In the genomic region with DNA sequence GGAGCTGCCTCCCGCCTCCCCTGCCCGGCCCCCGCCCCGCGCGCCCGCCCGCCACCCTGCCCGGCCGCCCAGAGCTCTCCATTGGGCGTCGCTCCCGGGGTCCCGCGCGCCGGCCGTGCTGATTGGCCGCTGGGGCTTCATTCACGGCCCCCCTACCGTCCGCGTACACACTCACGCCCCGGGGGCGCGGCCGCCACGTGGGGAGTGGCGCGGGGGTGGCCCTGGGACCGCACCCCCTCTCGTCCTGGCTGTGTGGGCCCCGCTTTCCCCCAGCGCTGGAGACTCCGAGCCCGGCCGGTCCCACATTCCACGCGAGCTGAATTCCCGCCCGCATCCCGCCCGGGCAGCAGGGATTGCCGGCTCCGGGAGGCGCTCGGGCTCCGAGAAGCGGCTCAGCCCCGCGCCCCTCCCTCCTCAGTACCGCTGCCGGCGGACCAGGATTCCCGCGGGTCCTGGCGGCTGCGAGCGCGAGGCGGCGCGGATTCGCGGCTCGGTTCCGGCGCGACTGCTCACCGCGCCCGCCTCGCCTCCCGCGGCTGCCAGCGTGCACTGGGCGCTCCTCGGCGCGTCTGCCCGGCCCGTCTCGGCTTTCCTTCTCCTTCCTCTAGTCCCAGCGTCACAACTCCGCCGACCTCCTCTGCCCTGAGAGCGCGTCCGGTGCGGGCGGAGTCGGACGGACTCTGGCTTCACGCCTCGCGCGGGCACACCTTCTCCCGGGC, we compare ENCODE assay signal across 8 cellular contexts.
A peak's percentile ranks its signal among the peaks of the same experiment; 100 is the strongest.
DNase-seq lines count a peak whose midpoint lies in the region; ATAC-seq lines count a peak whose summit lies in the region.

No MANE protein-coding gene starts in this region.

- peak; percentile 59 for ATAC-seq in HG03064 (IDR thresholded peaks at IDR 0.05; ENCODE audit: low read depth, unreplicated experiment)

- DNase-seq in NCI-H1417 (lab: John Stamatoyannopoulos, UW) (peak; percentile 76 to 96 (median 94)), NCI-H1417 treated with DMSO at 0.1 percent for 48 hours (lab: John Stamatoyannopoulos, UW) (no peak), NCI-H526 treated with DMSO at 0.1 percent for 48 hours (lab: John Stamatoyannopoulos, UW) (peak; percentile 91), epidermal melanocyte (ENCODE audit: insufficient read length, low spot score) (peak; percentile 59), midbrain (lab: John Stamatoyannopoulos, UW) (peak; percentile 94)
- peak; percentile 83 for DNase-seq in activated CD8-positive, alpha-beta memory T cell treated with anti-CD3 and anti-CD28 coated beads, Interleukin-2, amount 50 U/mL, for 4 hours
- DNase-seq in stimulated activated CD8-positive, alpha-beta memory T cell treated with anti-CD3 and anti-CD28 coated beads, Interleukin-15, amount 100 ng/mL, for 24 hours (ENCODE audit: low read depth) = peak; percentile 61
